Comparison of ENCODE assay signal across 15 cellular contexts in genomic region chr17:15498107-15498506, GRCh38. TPM values are rescaled to one million over a fixed set of nuclear protein-coding genes. Genes with fewer than 3 reads are reported as not detected.
DNase-seq lines count a peak whose midpoint lies in the region; ATAC-seq and TF ChIP-seq lines count a peak whose summit lies in the region.
"Had no signal": no experiment of that assay in that cellular context is flagged by ENCODE, and none has a peak within 500 bp of the region (broad histone marks: within the 10 kb centered on the region; RNA-seq: fewer than 3 reads in every experiment).

No MANE protein-coding gene starts in this region.

- no peaks in the 10 kb centered on the region for H3F3A ChIP-seq in SK-N-SH (replicated peaks; ENCODE audit: insufficient read depth)

- no peak for TF ChIP-seq POLR2A in transverse colon (IDR thresholded peaks at IDR 0.05)

- H3K4me3 ChIP-seq in SK-N-SH (ENCODE audit: low read depth in 2 of 2, low read length in 1 of 2) (no peak overlapping the region), transverse colon (no peak overlapping the region)
- H3K4me3 ChIP-seq: gastroesophageal sphincter had no signal

- peaks cover 3% of the 10 kb centered on the region for H3K27me3 Mint-ChIP-seq in glutamatergic neuron (ENCODE audit: unreplicated experiment)
- H3K27me3 Mint-ChIP-seq: type B pancreatic cell had no signal

- H2AFZ ChIP-seq in SK-N-SH (ENCODE audit: low read depth): no peak overlapping the region
- H2AFZ ChIP-seq: parathyroid adenoma had no signal

- no peaks in the 10 kb centered on the region for H3K9me2 ChIP-seq in SK-N-SH

- 95% methylated on average over 2 of the region's 2 CpGs for WGBS in SK-N-SH (ENCODE audit: low lambda C conversion rate)
- WGBS in transverse colon (ENCODE audit: low coverage in 1 of 2), 2 donors: 80 to 100% methylated on average over 1 to 2 of the region's 2 CpGs

- peaks cover 6% of the 10 kb centered on the region for H3K4me1 Mint-ChIP-seq in glutamatergic neuron (ENCODE audit: low read depth, unreplicated experiment)

- H3K4me2 ChIP-seq in SK-N-SH: no peak overlapping the region

- H3K9ac ChIP-seq in SK-N-SH: no peak overlapping the region
- H3K9ac ChIP-seq: parathyroid adenoma had no signal

- no peak overlapping the region for H3K4me3 Mint-ChIP-seq in glutamatergic neuron (ENCODE audit: unreplicated experiment)
- H3K4me3 Mint-ChIP-seq: type B pancreatic cell had no signal

- H4K20me1 ChIP-seq in SK-N-SH (ENCODE audit: insufficient read depth): no peaks in the 10 kb centered on the region

- TF ChIP-seq CTCF in SK-N-SH (IDR thresholded peaks at IDR 0.05): no peak
- no peak for TF ChIP-seq CTCF in glutamatergic neuron (IDR thresholded peaks at IDR 0.05; ENCODE audit: partially characterized antibody, unreplicated experiment)
- no peak for TF ChIP-seq CTCF in transverse colon (IDR thresholded peaks at IDR 0.05)

- TF ChIP-seq EP300 in SK-N-SH (IDR thresholded peaks at IDR 0.05; ENCODE audit: borderline replicate concordance in 1 of 2, low read depth in 1 of 2, low read length in 1 of 2) (no peak), transverse colon (IDR thresholded peaks at IDR 0.05; ENCODE audit: low read depth) (no peak)

- peak; percentile 36 for DNase-seq in SK-N-SH
- DNase-seq in glutamatergic neuron: peak; percentile 26
- DNase-seq in NCI-H187 (lab: John Stamatoyannopoulos, UW): no peak
- DNase-seq in SK-N-DZ (ENCODE audit: low spot score): no peak
- DNase-seq in transverse colon: no peak
- DNase-seq in NCI-H774 (lab: John Stamatoyannopoulos, UW): no peak
- DNase-seq: activated T-cell treated with anti-CD3 and anti-CD28 coated beads for 4 hours, NCI-H524 treated with DMSO at 0.1 percent for 48 hours, SIG-M5, WERI-Rb-1 had no signal

- H3K4me1 ChIP-seq in SK-N-SH (ENCODE audit: control insufficient read depth in 1 of 2, insufficient read depth in 2 of 2, low read depth in 1 of 2, low read length in 1 of 2) (peaks cover 2 to 5% of the 10 kb centered on the region in 2 experiments; a peak in 1 of 4 replicates), transverse colon (peaks cover 0 to 10% (median 2%) of the 10 kb centered on the region in 4 donors)
- H3K4me1 ChIP-seq: parathyroid adenoma had no signal

- H3K27ac Mint-ChIP-seq in glutamatergic neuron (ENCODE audit: unreplicated experiment): no peak overlapping the region
- H3K27ac Mint-ChIP-seq: type B pancreatic cell had no signal

- no peaks in the 10 kb centered on the region for H3K36me3 Mint-ChIP-seq in glutamatergic neuron (ENCODE audit: unreplicated experiment)

- no peak for TF ChIP-seq RAD21 in SK-N-SH (IDR thresholded peaks at IDR 0.05; ENCODE audit: low read length)

- H3K27me3 ChIP-seq in SK-N-SH (ENCODE audit: insufficient read depth): no peaks in the 10 kb centered on the region
- H3K27me3 ChIP-seq in transverse colon: no peaks in the 10 kb centered on the region
- H3K27me3 ChIP-seq: gastroesophageal sphincter had no signal

- H3K9me3 Mint-ChIP-seq in glutamatergic neuron (ENCODE audit: unreplicated experiment): no peaks in the 10 kb centered on the region
- H3K9me3 Mint-ChIP-seq: type B pancreatic cell had no signal

- ATAC-seq in GM18519 (IDR thresholded peaks at IDR 0.05; ENCODE audit: low FRiP score, unreplicated experiment) (peak; percentile 49), HG03432 (IDR thresholded peaks at IDR 0.05; ENCODE audit: unreplicated experiment) (peak; percentile 45)
- ATAC-seq: gastroesophageal sphincter had no signal

- intact Hi-C loops in transverse colon (cut with DNase I; ENCODE audit: low total_unique reads): no loop called here

- POLR2A ChIA-PET in SK-N-SH (lab: Yijun Ruan, JAX): no interaction called here

- H3K27ac ChIP-seq in SK-N-SH (ENCODE audit: low read depth in 2 of 2, low read length in 1 of 2) (no peak overlapping the region), transverse colon (no peak overlapping the region)
- H3K27ac ChIP-seq: parathyroid adenoma, WERI-Rb-1 had no signal

- H3K9me3 ChIP-seq in SK-N-SH: no peaks in the 10 kb centered on the region
- H3K9me3 ChIP-seq in transverse colon: no peaks in the 10 kb centered on the region
- H3K9me3 ChIP-seq: gastroesophageal sphincter had no signal

- H3K79me2 ChIP-seq in SK-N-SH (ENCODE audit: insufficient read depth): no peaks in the 10 kb centered on the region
- H3K79me2 ChIP-seq: parathyroid adenoma had no signal

- peaks cover 4 to 19% of the 10 kb centered on the region in 2 experiments for H3K36me3 ChIP-seq in SK-N-SH (replicated peaks in 1 of 2; ENCODE audit: control insufficient read depth in 1 of 2, insufficient read depth in 2 of 2, low read length in 1 of 2)
- H3K36me3 ChIP-seq in transverse colon: no peaks in the 10 kb centered on the region
- H3K36me3 ChIP-seq: WERI-Rb-1 had no signal

- in situ Hi-C loops in transverse colon (cut with MboI; ENCODE audit: low pct_ligation_motif_present in 1 of 4, low pct_unique_long_range_greater_than_20kb in 1 of 4, low sequenced_read_pairs in 3 of 4): no loop called here

- CTCF ChIA-PET in SK-N-SH (lab: Yijun Ruan, JAX): interaction anchor here (20.1 kb wide), 1 partner anchor 236 kb away, joined by 359 read pairs; the partner anchor contains the start of gene PMP22

TF ChIP-seq in SK-N-SH, 30 proteins besides CTCF, POLR2A, EP300 and RAD21:
- peak; percentile 52; the same call in 1 of the 2 replicates for TF ChIP-seq YY1 (IDR thresholded peaks at IDR 0.05; ENCODE audit: low read depth)
- TF ChIP-seq RFX5 (IDR thresholded peaks at IDR 0.05; ENCODE audit: low read length): no peak
- TF ChIP-seq, protein P1, sequence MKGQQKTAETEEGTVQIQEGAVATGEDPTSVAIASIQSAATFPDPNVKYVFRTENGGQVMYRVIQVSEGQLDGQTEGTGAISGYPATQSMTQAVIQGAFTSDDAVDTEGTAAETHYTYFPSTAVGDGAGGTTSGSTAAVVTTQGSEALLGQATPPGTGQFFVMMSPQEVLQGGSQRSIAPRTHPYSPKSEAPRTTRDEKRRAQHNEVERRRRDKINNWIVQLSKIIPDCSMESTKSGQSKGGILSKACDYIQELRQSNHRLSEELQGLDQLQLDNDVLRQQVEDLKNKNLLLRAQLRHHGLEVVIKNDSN (IDR thresholded peaks at IDR 0.05; ENCODE audit: borderline replicate concordance, low read depth): peak; percentile 91
- no peak for TF ChIP-seq TCF12 (IDR thresholded peaks at IDR 0.05)

RNA-seq across cellular contexts. Expression of gene CDRT4, which starts 30.7 kb away (rescaled TPM):
- 3.8 and 4.6 TPM in 2 replicates for polyA plus RNA-seq in SK-N-SH (2012; rRNA removed)
- 0.15 and 0.39 TPM in 2 replicates for polyA plus RNA-seq in SK-N-SH (2012; cell fraction: cytosol; rRNA removed)
- 39.1 and 56.6 TPM in 2 replicates for polyA plus RNA-seq in SK-N-SH (2012; cell fraction: nucleus; rRNA removed)
- 13.1 TPM for total RNA-seq in glutamatergic neuron (ENCODE audit: unreplicated experiment)
- 0.61 TPM in 1 of 2 replicates, not detected in the other for polyA plus RNA-seq in SK-N-DZ (2014; cell fraction: cytosol; rRNA removed)
- polyA plus RNA-seq in SK-N-DZ (2014; cell fraction: nucleus; rRNA removed): 3.2 and 6.0 TPM in 2 replicates
- total RNA-seq in transverse colon: 10 to 100 TPM in 3 of 4 donors, 1 to 10 TPM in 1; 2.2 to 93.5 (median 14.4) TPM

Comparison
In these comparisons a context has a peak if more than half of its experiments do, and no peak if none do; other contexts are left out.
1. DNase-seq: peak in SK-N-SH (single experiment) and glutamatergic neuron (single experiment); none in NCI-H187 (0 of 2), SK-N-DZ (single experiment), transverse colon (single experiment) and NCI-H774 (single experiment).